8 cellular contexts compared by ENCODE assay signal in genomic region chr2:24077879-24078278, GRCh38. TPM values are rescaled to one million over a fixed set of nuclear protein-coding genes. Genes with fewer than 3 reads are reported as not detected.
DNase-seq lines count a peak whose midpoint lies in the region; ATAC-seq and TF ChIP-seq lines count a peak whose summit lies in the region.

No MANE protein-coding gene starts in this region.

- peaks cover 52% of the 10 kb centered on the region for H3K4me1 Mint-ChIP-seq in brain

- intact Hi-C loops in left ventricle myocardium inferior (cut with micrococcal nuclease) (no loop called here), Right ventricle myocardium superior (cut with DNase I) (loop anchor here (5.0 kb wide), 1 partner anchor 151 kb away; the partner anchor contains the start of gene ATAD2B)

- in situ Hi-C loops in G401 (cut with HindIII; ENCODE audit: low sequenced_read_pairs): no loop called here

- no peaks in the 10 kb centered on the region for H3K9me3 Mint-ChIP-seq in brain

- peak overlapping the region; percentile 72 to 99 (median 94) for H3K27ac Mint-ChIP-seq in brain

- H3K36me3 Mint-ChIP-seq in brain: peaks cover 43% of the 10 kb centered on the region

- peak overlapping the region; percentile 100 for H3K4me3 Mint-ChIP-seq in brain

- H3K4me3 ChIP-seq in left ventricle myocardium inferior (peak overlapping the region; percentile 91), mucosa of rectum (ENCODE audit: low read length in 2 of 2) (peak overlapping the region; percentile 78 to 87)
- H3K4me3 ChIP-seq in effector memory CD4-positive, alpha-beta T cell (ENCODE audit: insufficient read depth, low read depth, low read length, poor library complexity, severe bottlenecking): no peak overlapping the region

- H3K36me3 ChIP-seq in left ventricle myocardium inferior: peaks cover 40% of the 10 kb centered on the region
- H3K36me3 ChIP-seq in mucosa of rectum (ENCODE audit: control insufficient read depth in 2 of 2, insufficient read depth in 2 of 2, low read length in 2 of 2): peaks cover 28 to 33% of the 10 kb centered on the region in 2 donors
- H3K36me3 ChIP-seq in effector memory CD4-positive, alpha-beta T cell (ENCODE audit: control insufficient read depth, insufficient read depth, low read length): peaks cover 8% of the 10 kb centered on the region

- ATAC-seq in Right ventricle myocardium superior (ENCODE audit: poor library complexity): no peak
- no peak for ATAC-seq in GM21825 (IDR thresholded peaks at IDR 0.05; ENCODE audit: unreplicated experiment)

- H3K27ac ChIP-seq in left ventricle myocardium inferior (replicated peaks) (peak overlapping the region; percentile 93), mucosa of rectum (ENCODE audit: low read depth in 2 of 2, low read length in 2 of 2) (peak overlapping the region; percentile 93 to 98)
- no peak overlapping the region for H3K27ac ChIP-seq in effector memory CD4-positive, alpha-beta T cell (ENCODE audit: insufficient read depth, low read length, poor library complexity, severe bottlenecking)

- H3K27me3 Mint-ChIP-seq in brain: peaks cover 10% of the 10 kb centered on the region

- H3K9me3 ChIP-seq in left ventricle myocardium inferior (replicated peaks): no peaks in the 10 kb centered on the region
- H3K9me3 ChIP-seq in mucosa of rectum (ENCODE audit: control insufficient read depth in 2 of 2, low read length in 2 of 2): no peaks in the 10 kb centered on the region
- no peaks in the 10 kb centered on the region for H3K9me3 ChIP-seq in effector memory CD4-positive, alpha-beta T cell (ENCODE audit: control insufficient read depth, low read length)

- H3K9ac ChIP-seq in mucosa of rectum (ENCODE audit: low read depth in 1 of 2, low read length in 2 of 2): peak overlapping the region; percentile 81 to 82

- H3K4me1 ChIP-seq in left ventricle myocardium inferior (peaks cover 37% of the 10 kb centered on the region), mucosa of rectum (ENCODE audit: control insufficient read depth in 2 of 2, insufficient read depth in 2 of 2, low read length in 2 of 2) (peaks cover 17 to 24% of the 10 kb centered on the region in 2 donors)
- peaks cover 7% of the 10 kb centered on the region for H3K4me1 ChIP-seq in effector memory CD4-positive, alpha-beta T cell (ENCODE audit: control insufficient read depth, insufficient read depth, low read length, poor library complexity, severe bottlenecking)

- H3K27me3 ChIP-seq in left ventricle myocardium inferior (ENCODE audit: low read depth) (no peaks in the 10 kb centered on the region), mucosa of rectum (ENCODE audit: control insufficient read depth in 2 of 2, insufficient read depth in 2 of 2, low read length in 2 of 2) (no peaks in the 10 kb centered on the region)
- no peaks in the 10 kb centered on the region for H3K27me3 ChIP-seq in effector memory CD4-positive, alpha-beta T cell (replicated peaks; ENCODE audit: control insufficient read depth, insufficient read depth, low read length, poor library complexity, severe bottlenecking)

- TF ChIP-seq CTCF in left ventricle myocardium inferior (IDR thresholded peaks at IDR 0.05; ENCODE audit: borderline replicate concordance): no peak
- TF ChIP-seq CTCF in brain (conservative IDR thresholded peaks at IDR 0.05): no peak

- DNase-seq in left ventricle myocardium inferior: no peak
- no peak for DNase-seq in Right ventricle myocardium superior
- no peak for DNase-seq in NCI-H526 treated with DMSO at 0.1 percent for 48 hours (lab: John Stamatoyannopoulos, UW)
- no peak for DNase-seq in G401 (ENCODE audit: low spot score)
- DNase-seq in effector memory CD4-positive, alpha-beta T cell: no peak

RNA-seq across cellular contexts. Expression of gene SF3B6, which starts 1.8 kb away (rescaled TPM):
- total RNA-seq in left ventricle myocardium inferior: 59.7 TPM
- total RNA-seq in Right ventricle myocardium superior: 47.7 TPM
- polyA plus RNA-seq in brain (ENCODE audit: insufficient read depth, low read depth, low replicate concordance): 131 TPM
- 339 and 437 TPM in 2 replicates for total RNA-seq in G401 (2014; rRNA removed; shearing (Covaris generic))

RNA-seq across cellular contexts. Expression of gene TP53I3, which starts 6.8 kb away (rescaled TPM):
- 7.5 TPM for total RNA-seq in left ventricle myocardium inferior
- 15.4 TPM for total RNA-seq in Right ventricle myocardium superior
- 31.7 TPM for polyA plus RNA-seq in brain (ENCODE audit: insufficient read depth, low read depth, low replicate concordance)
- 47.6 and 66.0 TPM in 2 replicates for total RNA-seq in G401 (2014; rRNA removed; shearing (Covaris generic))

RNA-seq across cellular contexts. Expression of gene FKBP1B, which starts 28.3 kb away (rescaled TPM):
- total RNA-seq in left ventricle myocardium inferior (2.1 TPM), Right ventricle myocardium superior (3.1 TPM)
- polyA plus RNA-seq in brain (ENCODE audit: insufficient read depth, low read depth, low replicate concordance): 22.8 TPM
- total RNA-seq in G401 (2014; rRNA removed; shearing (Covaris generic)): 52.0 and 55.7 TPM in 2 replicates

RNA-seq across cellular contexts. Expression of gene WDCP, which starts 30.7 kb away (rescaled TPM):
- total RNA-seq in left ventricle myocardium inferior (8.6 TPM), Right ventricle myocardium superior (7.3 TPM)
- polyA plus RNA-seq in brain (ENCODE audit: insufficient read depth, low read depth, low replicate concordance): 7.8 TPM
- total RNA-seq in G401 (2014; rRNA removed; shearing (Covaris generic)): 14.3 and 22.5 TPM in 2 replicates

RNA-seq across cellular contexts. Expression of gene PFN4, which starts 45.3 kb away (rescaled TPM):
- total RNA-seq in left ventricle myocardium inferior (0.74 TPM), Right ventricle myocardium superior (0.46 TPM)
- 0.59 TPM for polyA plus RNA-seq in brain (ENCODE audit: insufficient read depth, low read depth, low replicate concordance)
- total RNA-seq in G401 (2014; rRNA removed; shearing (Covaris generic)): not detected in 2 replicates

Comparison
In these comparisons a context has a peak if more than half of its experiments do, and no peak if none do; other contexts are left out.
1. RNA of gene FKBP1B, which starts 28.3 kb away (total RNA-seq): 52.0 to 55.7 TPM in G401; 3.1 TPM in Right ventricle myocardium superior (single experiment) and 2.1 TPM in left ventricle myocardium inferior (single experiment); every median in the first group is over 10 times any median in the second.